8 cellular contexts compared by ENCODE assay signal in the genomic region with DNA sequence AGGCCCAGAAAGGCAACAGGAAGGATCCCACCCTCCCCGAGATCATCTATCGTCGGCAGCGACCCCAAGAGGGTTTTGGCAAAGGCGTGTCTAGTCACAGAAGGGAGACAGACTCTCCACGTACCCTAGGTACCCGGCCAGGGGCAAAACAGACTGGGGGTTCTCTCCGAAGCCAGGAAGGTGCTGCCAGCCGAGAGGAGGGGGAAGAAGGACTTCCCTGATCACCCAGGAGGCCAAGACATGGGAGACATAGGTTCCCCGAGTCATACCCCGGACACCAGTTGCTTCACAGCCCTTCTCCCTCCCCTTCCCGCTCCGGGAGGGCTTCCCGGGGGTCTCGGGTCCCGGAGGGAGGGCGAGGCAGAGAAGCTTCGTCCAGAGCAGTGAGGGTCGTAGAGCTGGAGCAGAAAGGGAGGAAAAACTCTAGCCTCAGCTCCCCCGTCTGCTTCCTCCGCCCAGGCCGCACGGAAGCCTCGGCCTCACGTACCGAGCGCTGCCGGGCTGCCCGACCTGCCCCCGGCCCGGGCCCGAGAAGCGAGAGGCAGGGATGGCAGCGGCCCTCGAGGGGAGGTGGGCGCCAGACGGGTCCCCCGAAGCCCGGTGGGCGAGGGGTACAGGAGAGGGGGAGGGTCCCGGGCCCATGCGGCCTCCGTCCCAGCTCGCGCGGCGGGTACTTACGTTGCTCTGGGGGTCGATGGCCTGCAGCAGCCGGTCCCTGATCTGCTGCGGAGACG. TPM values are rescaled to one million over a fixed set of nuclear protein-coding genes. Genes with fewer than 3 reads are reported as not detected.
DNase-seq lines count a peak whose midpoint lies in the region; ATAC-seq and TF ChIP-seq lines count a peak whose summit lies in the region.

No MANE protein-coding gene starts in this region.

- peak overlapping the region; percentile 87 to 95 (median 91) for H3K27ac Mint-ChIP-seq in CD14-positive monocyte
- peak overlapping the region; percentile 89 for H3K27ac Mint-ChIP-seq in activated CD4-positive, alpha-beta T cell treated with anti-CD3 and anti-CD28 coated beads, Interleukin-2, amount 10 ng/mL, durations not matched to agents 7 days and 5 days
- H3K27ac Mint-ChIP-seq in neural progenitor cell: peak overlapping the region; percentile 81

- peak; percentile 2 for ATAC-seq in HG02623 (IDR thresholded peaks at IDR 0.05; ENCODE audit: unreplicated experiment)
- ATAC-seq in HG02840 (IDR thresholded peaks at IDR 0.05; ENCODE audit: low FRiP score, unreplicated experiment): no peak

- peaks cover 0 to 1% (median 0%) of the 10 kb centered on the region in 3 donors for H3K27me3 Mint-ChIP-seq in CD14-positive monocyte (ENCODE audit: low read depth in 3 of 3)
- no peaks in the 10 kb centered on the region for H3K27me3 Mint-ChIP-seq in activated CD4-positive, alpha-beta T cell treated with anti-CD3 and anti-CD28 coated beads, Interleukin-2, amount 10 ng/mL, durations not matched to agents 7 days and 5 days
- H3K27me3 Mint-ChIP-seq in neural progenitor cell (ENCODE audit: insufficient read depth, low read depth): peaks cover 8% of the 10 kb centered on the region

- H3K4me3 Mint-ChIP-seq in CD14-positive monocyte (peak overlapping the region; percentile 96), neural progenitor cell (peak overlapping the region; percentile 95)
- H3K4me3 Mint-ChIP-seq in activated CD4-positive, alpha-beta T cell treated with anti-CD3 and anti-CD28 coated beads, Interleukin-2, amount 10 ng/mL, durations not matched to agents 7 days and 5 days: peak overlapping the region; percentile 90

- peak overlapping the region; percentile 91 for H3K9ac ChIP-seq in neural progenitor cell

- H2AFZ ChIP-seq in neural progenitor cell (replicated peaks): no peak overlapping the region

- H3K27me3 ChIP-seq in neural progenitor cell: no peaks in the 10 kb centered on the region

- H3K9me3 Mint-ChIP-seq in CD14-positive monocyte: no peaks in the 10 kb centered on the region
- no peaks in the 10 kb centered on the region for H3K9me3 Mint-ChIP-seq in activated CD4-positive, alpha-beta T cell treated with anti-CD3 and anti-CD28 coated beads, Interleukin-2, amount 10 ng/mL, durations not matched to agents 7 days and 5 days
- H3K9me3 Mint-ChIP-seq in neural progenitor cell: no peaks in the 10 kb centered on the region

- H3K27ac ChIP-seq in neural progenitor cell: no peak overlapping the region

- no peaks in the 10 kb centered on the region for H3K36me3 ChIP-seq in neural progenitor cell

- TF ChIP-seq CTCF in CD14-positive monocyte (IDR thresholded peaks at IDR 0.05) (no peak), epithelial cell of proximal tubule (conservative IDR thresholded peaks at IDR 0.05; ENCODE audit: low read depth, low read length) (no peak), neural progenitor cell (IDR thresholded peaks at IDR 0.05) (no peak)

- H3K36me3 Mint-ChIP-seq in CD14-positive monocyte (peaks cover 40 to 49% of the 10 kb centered on the region in 2 donors), neural progenitor cell (peaks cover 7% of the 10 kb centered on the region)
- peaks cover 28% of the 10 kb centered on the region for H3K36me3 Mint-ChIP-seq in activated CD4-positive, alpha-beta T cell treated with anti-CD3 and anti-CD28 coated beads, Interleukin-2, amount 10 ng/mL, durations not matched to agents 7 days and 5 days (ENCODE audit: low read depth)

- peaks cover 63% of the 10 kb centered on the region for H4K20me1 ChIP-seq in neural progenitor cell (ENCODE audit: low read depth)

- H3K4me1 Mint-ChIP-seq in CD14-positive monocyte (peaks cover 32% of the 10 kb centered on the region), neural progenitor cell (peaks cover 23% of the 10 kb centered on the region)
- peaks cover 48% of the 10 kb centered on the region for H3K4me1 Mint-ChIP-seq in activated CD4-positive, alpha-beta T cell treated with anti-CD3 and anti-CD28 coated beads, Interleukin-2, amount 10 ng/mL, durations not matched to agents 7 days and 5 days

- peaks cover 54% of the 10 kb centered on the region for H3K79me2 ChIP-seq in neural progenitor cell (ENCODE audit: low read depth)

- peak; percentile 47 for DNase-seq in CD14-positive monocyte (ENCODE audit: low spot score)
- peak; percentile 23 for DNase-seq in activated CD4-positive, alpha-beta T cell treated with anti-CD3 and anti-CD28 coated beads, Interleukin-2, amount 10 ng/mL, durations not matched to agents 7 days and 5 days
- DNase-seq in epithelial cell of proximal tubule (ENCODE audit: low read depth): no peak
- peak; percentile 52 for DNase-seq in neural progenitor cell (ENCODE audit: low spot score)
- no peak for DNase-seq in NCI-H2196 treated with DMSO at 0.1 percent for 48 hours (lab: John Stamatoyannopoulos, UW; ENCODE audit: unreplicated experiment)
- no peak for DNase-seq in amniotic stem cell (lab: John Stamatoyannopoulos, UW)

- POLR2A ChIA-PET in activated CD4-positive, alpha-beta T cell treated with anti-CD3 and anti-CD28 coated beads, Interleukin-2, amount 10 ng/mL, durations not matched to agents 7 days and 5 days (lab: Charles Lee): interaction anchor here (1.0 to 1.3 kb wide), 3 partner anchors 29 to 43 kb away, joined by 3 to 5 read pairs (median 4); no protein-coding TSS in a partner anchor

- H3K4me1 ChIP-seq in neural progenitor cell: peaks cover 11% of the 10 kb centered on the region

- H3F3A ChIP-seq in neural progenitor cell (ENCODE audit: low read depth): peaks cover 26% of the 10 kb centered on the region

- H3K4me2 ChIP-seq in neural progenitor cell: peak overlapping the region; percentile 96

- CTCF ChIA-PET in activated CD4-positive, alpha-beta T cell treated with anti-CD3 and anti-CD28 coated beads, Interleukin-2, amount 10 ng/mL, durations not matched to agents 7 days and 5 days (lab: Charles Lee): interaction anchor here (0.8 to 1.7 kb wide), 6 partner anchors 9 to 84 kb away, joined by 3 to 5 read pairs (median 3); no protein-coding TSS in a partner anchor

- H3K9me3 ChIP-seq in neural progenitor cell (ENCODE audit: low read depth): no peaks in the 10 kb centered on the region

- peak overlapping the region; percentile 98 for H3K4me3 ChIP-seq in epithelial cell of proximal tubule (ENCODE audit: low read depth, low read length)
- peak overlapping the region; percentile 80 for H3K4me3 ChIP-seq in neural progenitor cell

- intact Hi-C loops in CD14-positive monocyte (cut with micrococcal nuclease): loop anchor here (2.0 to 5.0 kb wide), 4 partner anchors 35 to 57 kb away; a partner anchor contains a TSS

RNA-seq across cellular contexts. Expression of a gene that starts 0.6 kb away (rescaled TPM):
- 1 to 10 TPM; 1.1 to 2.1 TPM for polyA plus RNA-seq in CD14-positive monocyte
- 10 to 100 TPM; 14.6 to 15.6 TPM for total RNA-seq in activated CD4-positive, alpha-beta T cell treated with anti-CD3 and anti-CD28 coated beads, Interleukin-2, amount 10 ng/mL, durations not matched to agents 7 days and 5 days
- total RNA-seq in epithelial cell of proximal tubule (7.3 and 8.9 TPM in 2 replicates), neural progenitor cell (ENCODE audit: low replicate concordance) (7.4 and 8.6 TPM in 2 replicates)

RNA-seq across cellular contexts. Expression of a gene that starts 32.6 kb away (rescaled TPM):
- 10 to 100 TPM; 86.7 to 91.7 TPM for polyA plus RNA-seq in CD14-positive monocyte
- 10 to 100 TPM; 58.4 to 59.6 TPM for total RNA-seq in activated CD4-positive, alpha-beta T cell treated with anti-CD3 and anti-CD28 coated beads, Interleukin-2, amount 10 ng/mL, durations not matched to agents 7 days and 5 days
- total RNA-seq in epithelial cell of proximal tubule: 96.2 and 131 TPM in 2 replicates
- 65.3 and 105 TPM in 2 replicates for total RNA-seq in neural progenitor cell (ENCODE audit: low replicate concordance)

RNA-seq across cellular contexts. Expression of a gene that starts 33.6 kb away (rescaled TPM):
- polyA plus RNA-seq in CD14-positive monocyte: 10 to 100 TPM; 10.6 to 21.6 TPM
- 1 to 10 TPM; 1.1 to 1.7 TPM for total RNA-seq in activated CD4-positive, alpha-beta T cell treated with anti-CD3 and anti-CD28 coated beads, Interleukin-2, amount 10 ng/mL, durations not matched to agents 7 days and 5 days
- total RNA-seq in epithelial cell of proximal tubule: 2.2 and 3.5 TPM in 2 replicates
- total RNA-seq in neural progenitor cell (ENCODE audit: low replicate concordance): 0.36 and 1.5 TPM in 2 replicates

RNA-seq across cellular contexts. Expression of a gene that starts 55.1 kb away (rescaled TPM):
- polyA plus RNA-seq in CD14-positive monocyte: 10 to 100 TPM; 12.1 to 13.5 TPM
- 10 to 100 TPM; 40.6 to 43.1 TPM for total RNA-seq in activated CD4-positive, alpha-beta T cell treated with anti-CD3 and anti-CD28 coated beads, Interleukin-2, amount 10 ng/mL, durations not matched to agents 7 days and 5 days
- total RNA-seq in epithelial cell of proximal tubule: 26.9 and 33.0 TPM in 2 replicates
- total RNA-seq in neural progenitor cell (ENCODE audit: low replicate concordance): 16.4 and 24.8 TPM in 2 replicates

Comparison
In these comparisons a context has a peak if more than half of its experiments do, and no peak if none do; other contexts are left out.
1. DNase-seq: peak in CD14-positive monocyte (single experiment), activated CD4-positive, alpha-beta T cell treated with anti-CD3 and anti-CD28 coated beads, Interleukin-2, amount 10 ng/mL, durations not matched to agents 7 days and 5 days (single experiment) and neural progenitor cell (single experiment); none in epithelial cell of proximal tubule (single experiment), NCI-H2196 treated with DMSO at 0.1 percent for 48 hours (single experiment) and amniotic stem cell (single experiment).
2. Peak in every context shown above with its lines, with median percentiles within 50 percentile points of each other: H3K27ac Mint-ChIP-seq and H3K4me3 Mint-ChIP-seq.